ENCODE assay signal across 24 cellular contexts in genomic region chr14:104715416-104715815, GRCh38.
"Had no signal": no experiment of that assay in that cellular context is flagged by ENCODE, and none has a peak within 500 bp of the region (broad histone marks: within the 10 kb centered on the region; RNA-seq: fewer than 3 reads in every experiment).

No MANE protein-coding gene starts in this region.

- H3K27me3 ChIP-seq: sigmoid colon, testis, vagina had no signal

- H3K4me1 ChIP-seq: lower lobe of right lung, sigmoid colon, testis, vagina had no signal

- DNase-seq: activated CD4-positive, alpha-beta T cell treated with anti-CD3 and anti-CD28 coated beads, Interleukin-2, amount 50 U/mL, for 48 hours; activated CD8-positive, alpha-beta memory T cell treated with anti-CD3 and anti-CD28 coated beads, Interleukin-2, amount 50 U/mL, for 48 hours; activated effector memory CD4-positive, alpha-beta T cell treated with anti-CD3 and anti-CD28 coated beads, Interleukin-2, amount 50 U/mL, for 16 hours; activated naive CD4-positive, alpha-beta T cell treated with anti-CD3 and anti-CD28 coated beads, Interleukin-2, amount 10 ng/mL, durations not matched to agents 7 days and 5 days; activated T-cell treated with anti-CD3 and anti-CD28 coated beads, Interleukin-2, amount 50 U/mL, for 72 hours; amygdala; cerebellar nuclear complex; foreskin fibroblast; kidney; lower lobe of right lung; naive B cell; occipital lobe; sigmoid colon; stimulated activated CD4-positive, alpha-beta T cell treated with anti-CD3 and anti-CD28 coated beads, Interleukin-2, amount 100 ng/mL, for 48 hours; stimulated activated CD8-positive, alpha-beta memory T cell treated with anti-CD3 and anti-CD28 coated beads, Interleukin-4, amount 100 ng/mL, for 48 hours; stimulated activated naive CD4-positive, alpha-beta T cell; testis; WERI-Rb-1 had no signal

- FAIRE-seq: kidney, TTC549 had no signal

- H3K4me3 ChIP-seq: coronary artery, lower lobe of right lung, sigmoid colon, smooth muscle cell, testis, vagina had no signal

- H3K4me1 Mint-ChIP-seq: activated naive CD4-positive, alpha-beta T cell treated with anti-CD3 and anti-CD28 coated beads, Interleukin-2, amount 10 ng/mL, durations not matched to agents 7 days and 5 days had no signal

- H3K36me3 Mint-ChIP-seq: naive B cell had no signal

- H3K4me3 Mint-ChIP-seq: activated naive CD4-positive, alpha-beta T cell treated with anti-CD3 and anti-CD28 coated beads, Interleukin-2, amount 10 ng/mL, durations not matched to agents 7 days and 5 days; activated T-cell treated with anti-CD3 and anti-CD28 coated beads, Interleukin-2, amount 50 U/mL, for 72 hours; naive B cell; T-helper 2 cell treated with Interferon-gamma antibody and Interleukin-4, amounts not matched to agents 5 μg/mL and 100 μg/mL, for 36 hours; type B pancreatic cell had no signal

- H3K27me3 Mint-ChIP-seq: activated naive CD4-positive, alpha-beta T cell treated with anti-CD3 and anti-CD28 coated beads, Interleukin-2, amount 10 ng/mL, durations not matched to agents 7 days and 5 days; naive B cell; type B pancreatic cell had no signal

- H3K9me3 Mint-ChIP-seq: activated naive CD4-positive, alpha-beta T cell treated with anti-CD3 and anti-CD28 coated beads, Interleukin-2, amount 10 ng/mL, durations not matched to agents 7 days and 5 days; activated T-cell treated with anti-CD3 and anti-CD28 coated beads, Interleukin-2, amount 50 U/mL, for 72 hours; naive B cell; T-helper 2 cell treated with Interferon-gamma antibody and Interleukin-4, amounts not matched to agents 5 μg/mL and 100 μg/mL, for 36 hours; type B pancreatic cell had no signal

- H3K27ac Mint-ChIP-seq: activated naive CD4-positive, alpha-beta T cell treated with anti-CD3 and anti-CD28 coated beads, Interleukin-2, amount 10 ng/mL, durations not matched to agents 7 days and 5 days; activated T-cell treated with anti-CD3 and anti-CD28 coated beads, Interleukin-2, amount 50 U/mL, for 72 hours; T-helper 2 cell treated with Interferon-gamma antibody and Interleukin-4, amounts not matched to agents 5 μg/mL and 100 μg/mL, for 36 hours; type B pancreatic cell had no signal

- H3K27ac ChIP-seq: coronary artery, lower lobe of right lung, sigmoid colon, testis, vagina, WERI-Rb-1 had no signal

- H3K4me2 ChIP-seq: smooth muscle cell had no signal

- H3K9me3 ChIP-seq: lower lobe of right lung, sigmoid colon, testis, vagina had no signal
